ENCODE assay signal across 2 cellular contexts in the genomic region with DNA sequence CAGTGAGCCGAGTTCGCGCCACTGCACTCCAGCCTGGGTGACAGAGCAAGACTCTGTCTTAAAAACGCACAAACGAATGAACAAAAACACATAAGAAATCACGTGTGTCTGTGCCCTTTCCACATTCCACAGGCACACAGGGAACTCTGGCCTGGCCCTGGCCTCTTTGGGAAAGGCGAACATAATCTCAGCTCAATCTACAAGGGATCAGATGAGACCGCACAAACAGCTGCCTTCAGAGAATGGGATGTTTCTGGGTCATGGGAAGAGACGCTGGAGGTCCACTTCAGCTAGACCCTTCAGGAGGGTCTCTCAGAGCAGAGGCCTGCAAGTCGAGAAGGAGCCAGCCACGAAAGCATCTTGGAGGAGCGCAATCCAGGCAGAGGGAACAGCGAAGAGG.
TF ChIP-seq lines count a peak whose summit lies in the region.

No MANE protein-coding gene starts in this region.

TF ChIP-seq in SK-N-SH, 30 proteins besides CTCF, POLR2A, EP300 and RAD21:
- TF ChIP-seq, protein P1, sequence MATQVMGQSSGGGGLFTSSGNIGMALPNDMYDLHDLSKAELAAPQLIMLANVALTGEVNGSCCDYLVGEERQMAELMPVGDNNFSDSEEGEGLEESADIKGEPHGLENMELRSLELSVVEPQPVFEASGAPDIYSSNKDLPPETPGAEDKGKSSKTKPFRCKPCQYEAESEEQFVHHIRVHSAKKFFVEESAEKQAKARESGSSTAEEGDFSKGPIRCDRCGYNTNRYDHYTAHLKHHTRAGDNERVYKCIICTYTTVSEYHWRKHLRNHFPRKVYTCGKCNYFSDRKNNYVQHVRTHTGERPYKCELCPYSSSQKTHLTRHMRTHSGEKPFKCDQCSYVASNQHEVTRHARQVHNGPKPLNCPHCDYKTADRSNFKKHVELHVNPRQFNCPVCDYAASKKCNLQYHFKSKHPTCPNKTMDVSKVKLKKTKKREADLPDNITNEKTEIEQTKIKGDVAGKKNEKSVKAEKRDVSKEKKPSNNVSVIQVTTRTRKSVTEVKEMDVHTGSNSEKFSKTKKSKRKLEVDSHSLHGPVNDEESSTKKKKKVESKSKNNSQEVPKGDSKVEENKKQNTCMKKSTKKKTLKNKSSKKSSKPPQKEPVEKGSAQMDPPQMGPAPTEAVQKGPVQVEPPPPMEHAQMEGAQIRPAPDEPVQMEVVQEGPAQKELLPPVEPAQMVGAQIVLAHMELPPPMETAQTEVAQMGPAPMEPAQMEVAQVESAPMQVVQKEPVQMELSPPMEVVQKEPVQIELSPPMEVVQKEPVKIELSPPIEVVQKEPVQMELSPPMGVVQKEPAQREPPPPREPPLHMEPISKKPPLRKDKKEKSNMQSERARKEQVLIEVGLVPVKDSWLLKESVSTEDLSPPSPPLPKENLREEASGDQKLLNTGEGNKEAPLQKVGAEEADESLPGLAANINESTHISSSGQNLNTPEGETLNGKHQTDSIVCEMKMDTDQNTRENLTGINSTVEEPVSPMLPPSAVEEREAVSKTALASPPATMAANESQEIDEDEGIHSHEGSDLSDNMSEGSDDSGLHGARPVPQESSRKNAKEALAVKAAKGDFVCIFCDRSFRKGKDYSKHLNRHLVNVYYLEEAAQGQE (IDR thresholded peaks at IDR 0.05; ENCODE audit: low read depth, low read length): no peak
TF ChIP-seq in SK-N-SH: peak in this region for 0.

TF ChIP-seq in SK-N-SH treated with all-trans-retinoic acid at 6 μM for 48 hours, 23 proteins besides CTCF, POLR2A, EP300 and RAD21:
- TF ChIP-seq BACH2 (CRISPR knock-in tag; IDR thresholded peaks at IDR 0.05; ENCODE audit: borderline replicate concordance): no peak
- no peak for TF ChIP-seq GLIS3 (CRISPR knock-in tag; IDR thresholded peaks at IDR 0.05)
- no peak for TF ChIP-seq ARNTL (CRISPR knock-in tag; IDR thresholded peaks at IDR 0.05; ENCODE audit: borderline replicate concordance, low read depth)
- TF ChIP-seq ZNF70 (CRISPR knock-in tag; IDR thresholded peaks at IDR 0.05): no peak
- no peak for TF ChIP-seq SNAI2 (CRISPR knock-in tag; IDR thresholded peaks at IDR 0.05)
- TF ChIP-seq OSR1 (CRISPR knock-in tag; IDR thresholded peaks at IDR 0.05): no peak
- no peak for TF ChIP-seq ZFP30 (CRISPR knock-in tag; IDR thresholded peaks at IDR 0.05)
- TF ChIP-seq, protein P2, sequence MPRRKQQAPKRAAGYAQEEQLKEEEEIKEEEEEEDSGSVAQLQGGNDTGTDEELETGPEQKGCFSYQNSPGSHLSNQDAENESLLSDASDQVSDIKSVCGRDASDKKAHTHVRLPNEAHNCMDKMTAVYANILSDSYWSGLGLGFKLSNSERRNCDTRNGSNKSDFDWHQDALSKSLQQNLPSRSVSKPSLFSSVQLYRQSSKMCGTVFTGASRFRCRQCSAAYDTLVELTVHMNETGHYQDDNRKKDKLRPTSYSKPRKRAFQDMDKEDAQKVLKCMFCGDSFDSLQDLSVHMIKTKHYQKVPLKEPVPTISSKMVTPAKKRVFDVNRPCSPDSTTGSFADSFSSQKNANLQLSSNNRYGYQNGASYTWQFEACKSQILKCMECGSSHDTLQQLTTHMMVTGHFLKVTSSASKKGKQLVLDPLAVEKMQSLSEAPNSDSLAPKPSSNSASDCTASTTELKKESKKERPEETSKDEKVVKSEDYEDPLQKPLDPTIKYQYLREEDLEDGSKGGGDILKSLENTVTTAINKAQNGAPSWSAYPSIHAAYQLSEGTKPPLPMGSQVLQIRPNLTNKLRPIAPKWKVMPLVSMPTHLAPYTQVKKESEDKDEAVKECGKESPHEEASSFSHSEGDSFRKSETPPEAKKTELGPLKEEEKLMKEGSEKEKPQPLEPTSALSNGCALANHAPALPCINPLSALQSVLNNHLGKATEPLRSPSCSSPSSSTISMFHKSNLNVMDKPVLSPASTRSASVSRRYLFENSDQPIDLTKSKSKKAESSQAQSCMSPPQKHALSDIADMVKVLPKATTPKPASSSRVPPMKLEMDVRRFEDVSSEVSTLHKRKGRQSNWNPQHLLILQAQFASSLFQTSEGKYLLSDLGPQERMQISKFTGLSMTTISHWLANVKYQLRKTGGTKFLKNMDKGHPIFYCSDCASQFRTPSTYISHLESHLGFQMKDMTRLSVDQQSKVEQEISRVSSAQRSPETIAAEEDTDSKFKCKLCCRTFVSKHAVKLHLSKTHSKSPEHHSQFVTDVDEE (CRISPR knock-in tag; IDR thresholded peaks at IDR 0.05): no peak
- TF ChIP-seq PPARA (CRISPR knock-in tag; IDR thresholded peaks at IDR 0.05; ENCODE audit: borderline replicate concordance): no peak
- TF ChIP-seq, protein P3, sequence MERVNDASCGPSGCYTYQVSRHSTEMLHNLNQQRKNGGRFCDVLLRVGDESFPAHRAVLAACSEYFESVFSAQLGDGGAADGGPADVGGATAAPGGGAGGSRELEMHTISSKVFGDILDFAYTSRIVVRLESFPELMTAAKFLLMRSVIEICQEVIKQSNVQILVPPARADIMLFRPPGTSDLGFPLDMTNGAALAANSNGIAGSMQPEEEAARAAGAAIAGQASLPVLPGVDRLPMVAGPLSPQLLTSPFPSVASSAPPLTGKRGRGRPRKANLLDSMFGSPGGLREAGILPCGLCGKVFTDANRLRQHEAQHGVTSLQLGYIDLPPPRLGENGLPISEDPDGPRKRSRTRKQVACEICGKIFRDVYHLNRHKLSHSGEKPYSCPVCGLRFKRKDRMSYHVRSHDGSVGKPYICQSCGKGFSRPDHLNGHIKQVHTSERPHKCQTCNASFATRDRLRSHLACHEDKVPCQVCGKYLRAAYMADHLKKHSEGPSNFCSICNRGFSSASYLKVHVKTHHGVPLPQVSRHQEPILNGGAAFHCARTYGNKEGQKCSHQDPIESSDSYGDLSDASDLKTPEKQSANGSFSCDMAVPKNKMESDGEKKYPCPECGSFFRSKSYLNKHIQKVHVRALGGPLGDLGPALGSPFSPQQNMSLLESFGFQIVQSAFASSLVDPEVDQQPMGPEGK (CRISPR knock-in tag; IDR thresholded peaks at IDR 0.05; ENCODE audit: borderline replicate concordance): no peak
- TF ChIP-seq ZNF8 (CRISPR knock-in tag; IDR thresholded peaks at IDR 0.05): no peak
- no peak for TF ChIP-seq RARB (CRISPR knock-in tag; IDR thresholded peaks at IDR 0.05)
- no peak for TF ChIP-seq ZC3H10 (CRISPR knock-in tag; IDR thresholded peaks at IDR 0.05)
- TF ChIP-seq ZNF565 (CRISPR knock-in tag; conservative IDR thresholded peaks at IDR 0.05; ENCODE audit: low read depth): no peak
- TF ChIP-seq ISL1 (CRISPR knock-in tag; IDR thresholded peaks at IDR 0.05): no peak
- no peak for TF ChIP-seq TCF4 (CRISPR knock-in tag; IDR thresholded peaks at IDR 0.05; ENCODE audit: borderline replicate concordance)
- TF ChIP-seq, protein P4, sequence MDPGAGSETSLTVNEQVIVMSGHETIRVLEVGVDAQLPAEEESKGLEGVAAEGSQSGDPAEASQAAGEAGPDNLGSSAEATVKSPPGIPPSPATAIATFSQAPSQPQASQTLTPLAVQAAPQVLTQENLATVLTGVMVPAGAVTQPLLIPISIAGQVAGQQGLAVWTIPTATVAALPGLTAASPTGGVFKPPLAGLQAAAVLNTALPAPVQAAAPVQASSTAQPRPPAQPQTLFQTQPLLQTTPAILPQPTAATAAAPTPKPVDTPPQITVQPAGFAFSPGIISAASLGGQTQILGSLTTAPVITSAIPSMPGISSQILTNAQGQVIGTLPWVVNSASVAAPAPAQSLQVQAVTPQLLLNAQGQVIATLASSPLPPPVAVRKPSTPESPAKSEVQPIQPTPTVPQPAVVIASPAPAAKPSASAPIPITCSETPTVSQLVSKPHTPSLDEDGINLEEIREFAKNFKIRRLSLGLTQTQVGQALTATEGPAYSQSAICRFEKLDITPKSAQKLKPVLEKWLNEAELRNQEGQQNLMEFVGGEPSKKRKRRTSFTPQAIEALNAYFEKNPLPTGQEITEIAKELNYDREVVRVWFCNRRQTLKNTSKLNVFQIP (CRISPR knock-in tag; IDR thresholded peaks at IDR 0.05; ENCODE audit: borderline replicate concordance, low read depth): no peak
- no peak for TF ChIP-seq ESRRG (CRISPR knock-in tag; IDR thresholded peaks at IDR 0.05)
- no peak for TF ChIP-seq CSDC2 (CRISPR knock-in tag; IDR thresholded peaks at IDR 0.05)
- TF ChIP-seq, protein P5, sequence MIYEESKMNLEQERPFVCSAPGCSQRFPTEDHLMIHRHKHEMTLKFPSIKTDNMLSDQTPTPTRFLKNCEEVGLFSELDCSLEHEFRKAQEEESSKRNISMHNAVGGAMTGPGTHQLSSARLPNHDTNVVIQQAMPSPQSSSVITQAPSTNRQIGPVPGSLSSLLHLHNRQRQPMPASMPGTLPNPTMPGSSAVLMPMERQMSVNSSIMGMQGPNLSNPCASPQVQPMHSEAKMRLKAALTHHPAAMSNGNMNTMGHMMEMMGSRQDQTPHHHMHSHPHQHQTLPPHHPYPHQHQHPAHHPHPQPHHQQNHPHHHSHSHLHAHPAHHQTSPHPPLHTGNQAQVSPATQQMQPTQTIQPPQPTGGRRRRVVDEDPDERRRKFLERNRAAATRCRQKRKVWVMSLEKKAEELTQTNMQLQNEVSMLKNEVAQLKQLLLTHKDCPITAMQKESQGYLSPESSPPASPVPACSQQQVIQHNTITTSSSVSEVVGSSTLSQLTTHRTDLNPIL (CRISPR knock-in tag; IDR thresholded peaks at IDR 0.05; ENCODE audit: low read depth): no peak
